ENCODE assay signal across 24 cellular contexts in genomic region chr9:135252980-135253304, GRCh38.
DNase-seq lines count a peak whose midpoint lies in the region; FAIRE-seq and TF ChIP-seq lines count a peak whose summit lies in the region.
"Had no signal": no experiment of that assay in that cellular context is flagged by ENCODE, and none has a peak within 500 bp of the region (broad histone marks: within the 10 kb centered on the region; RNA-seq: fewer than 3 reads in every experiment).

No MANE protein-coding gene starts in this region.

- peak overlapping the region; percentile 89 for H3K14ac ChIP-seq in neuronal stem cell (ENCODE audit: low read length)

- H3K27ac ChIP-seq in astrocyte (ENCODE audit: low read depth, low read length) (no peak overlapping the region), neuronal stem cell (replicated peaks; ENCODE audit: low read length) (no peak overlapping the region)
- H3K27ac ChIP-seq: body of pancreas, esophagus squamous epithelium, foreskin keratinocyte, heart right ventricle, lower lobe of right lung, thyroid gland had no signal

- peak overlapping the region; percentile 92 for H4K8ac ChIP-seq in neuronal stem cell (ENCODE audit: low read depth, low read length)

- no peak overlapping the region for H3K4me2 ChIP-seq in astrocyte (ENCODE audit: low read length)
- H3K4me2 ChIP-seq in neuronal stem cell (ENCODE audit: insufficient read depth, low read length, poor library complexity, severe bottlenecking) = no peak overlapping the region

- no peak overlapping the region for H3K4ac ChIP-seq in neuronal stem cell (ENCODE audit: low read length)

- H3K4me3 Mint-ChIP-seq in astrocyte (ENCODE audit: unreplicated experiment) = no peak overlapping the region
- H3K4me3 Mint-ChIP-seq: activated CD4-positive, alpha-beta memory T cell treated with anti-CD3 and anti-CD28 coated beads, Interleukin-2, amount 10 ng/mL, durations not matched to agents 7 days and 5 days; activated naive CD4-positive, alpha-beta T cell treated with anti-CD3 and anti-CD28 coated beads for 36 hours; CD8-positive, alpha-beta T cell; naive thymus-derived CD8-positive, alpha-beta T cell had no signal

- H2BK120ac ChIP-seq in neuronal stem cell (ENCODE audit: low read depth, low read length) = no peak overlapping the region

- no peak overlapping the region for H3K9ac ChIP-seq in astrocyte (ENCODE audit: low read length)
- peak overlapping the region; percentile 77 for H3K9ac ChIP-seq in neuronal stem cell (ENCODE audit: low read depth, low read length, poor library complexity)

- no peaks in the 10 kb centered on the region for H3K79me1 ChIP-seq in neuronal stem cell (ENCODE audit: low read depth, low read length)

- no peaks in the 10 kb centered on the region for H3K9me3 ChIP-seq in astrocyte (ENCODE audit: insufficient read depth, low read depth, low read length)
- peaks cover 0 to 4% of the 10 kb centered on the region in 2 donors for H3K9me3 ChIP-seq in neuronal stem cell (replicated peaks in 1 of 2; ENCODE audit: control insufficient read depth in 2 of 2, insufficient read depth in 1 of 2, low read depth in 1 of 2, low read length in 2 of 2)
- H3K9me3 ChIP-seq: body of pancreas, esophagus squamous epithelium, heart right ventricle, lower lobe of right lung, thyroid gland had no signal

- peak overlapping the region; percentile 82 for H2AK5ac ChIP-seq in neuronal stem cell (ENCODE audit: low read depth, low read length)

- peaks cover 2% of the 10 kb centered on the region for H3K4me1 Mint-ChIP-seq in astrocyte (ENCODE audit: low read depth, unreplicated experiment)
- H3K4me1 Mint-ChIP-seq: activated CD4-positive, alpha-beta memory T cell treated with anti-CD3 and anti-CD28 coated beads, Interleukin-2, amount 10 ng/mL, durations not matched to agents 7 days and 5 days had no signal

- no peaks in the 10 kb centered on the region for H3K27me3 ChIP-seq in astrocyte (ENCODE audit: insufficient read depth, low read length)
- peaks cover 0 to 25% (median 3%) of the 10 kb centered on the region in 3 experiments for H3K27me3 ChIP-seq in neuronal stem cell (ENCODE audit: control insufficient read depth in 3 of 3, insufficient read depth in 3 of 3, low read depth in 1 of 3, low read length in 3 of 3)
- H3K27me3 ChIP-seq: body of pancreas, foreskin keratinocyte, thyroid gland had no signal

- peak overlapping the region; percentile 97 for H2BK15ac ChIP-seq in neuronal stem cell (ENCODE audit: low read length)

- no peak overlapping the region for H4K91ac ChIP-seq in neuronal stem cell (ENCODE audit: low read depth, low read length, poor library complexity)

- WGBS in neuronal stem cell (ENCODE audit: extremely low coverage in 2 of 2, insufficient read length in 2 of 2, insufficient replicate concordance in 1 of 2), 2 donors = no CpG with 5 or more reads among the region's 9 CpGs

- peak overlapping the region; percentile 77 for H3K27ac Mint-ChIP-seq in astrocyte (ENCODE audit: unreplicated experiment)
- H3K27ac Mint-ChIP-seq: activated CD4-positive, alpha-beta memory T cell treated with anti-CD3 and anti-CD28 coated beads, Interleukin-2, amount 10 ng/mL, durations not matched to agents 7 days and 5 days; activated naive CD4-positive, alpha-beta T cell treated with anti-CD3 and anti-CD28 coated beads for 36 hours; CD8-positive, alpha-beta T cell; naive thymus-derived CD8-positive, alpha-beta T cell had no signal

- H3K79me2 ChIP-seq in astrocyte (ENCODE audit: insufficient read depth, low read length) = no peaks in the 10 kb centered on the region

- TF ChIP-seq POLR2A in H54 (IDR thresholded peaks at IDR 0.05; ENCODE audit: low read depth, low read length) = no peak

- H3K36me3 ChIP-seq in astrocyte (ENCODE audit: insufficient read depth, low read length) (no peaks in the 10 kb centered on the region), neuronal stem cell (replicated peaks in 1 of 2; ENCODE audit: control insufficient read depth in 2 of 2, insufficient read depth in 2 of 2, low read length in 2 of 2) (no peaks in the 10 kb centered on the region)
- H3K36me3 ChIP-seq: esophagus squamous epithelium, heart right ventricle, lower lobe of right lung, thyroid gland had no signal

- no peak overlapping the region for H2BK5ac ChIP-seq in neuronal stem cell (ENCODE audit: low read length)

- H3K36me3 Mint-ChIP-seq in astrocyte (ENCODE audit: low read depth, unreplicated experiment) = no peaks in the 10 kb centered on the region
- H3K36me3 Mint-ChIP-seq: CD8-positive, alpha-beta T cell; naive thymus-derived CD8-positive, alpha-beta T cell had no signal

- H4K20me1 ChIP-seq in astrocyte (ENCODE audit: insufficient read depth, low read length) = no peaks in the 10 kb centered on the region

- no peak overlapping the region for H3K4me3 ChIP-seq in astrocyte (ENCODE audit: insufficient read depth, low read depth, low read length)
- no peak overlapping the region for H3K4me3 ChIP-seq in neuronal stem cell (ENCODE audit: low read length in 2 of 2)
- H3K4me3 ChIP-seq: body of pancreas, esophagus squamous epithelium, heart right ventricle, lower lobe of right lung, thyroid gland had no signal

- FAIRE-seq in H54 (lab: Jason Lieb, UNC) = no peak
- FAIRE-seq in astrocyte (lab: Jason Lieb, UNC) = no peak

- peak; percentile 38 for DNase-seq in AG20443 (ENCODE audit: low spot score)
- peak; percentile 61 for DNase-seq in H54 (ENCODE audit: insufficient read length, low spot score)
- DNase-seq in astrocyte (ENCODE audit: low read depth) = no peak
- DNase-seq in neuronal stem cell (ENCODE audit: low spot score) = no peak
- DNase-seq in NCI-H2107 (lab: John Stamatoyannopoulos, UW) = no peak
- DNase-seq in hepatic stellate cell (ENCODE audit: low spot score) = no peak
- no peak for DNase-seq in activated CD8-positive, alpha-beta memory T cell treated with anti-CD3 and anti-CD28 coated beads for 24 hours
- DNase-seq in GM19238 (ENCODE audit: insufficient read length, low spot score) = no peak
- DNase-seq: activated CD4-positive, alpha-beta memory T cell treated with anti-CD3 and anti-CD28 coated beads, Interleukin-2, amount 10 ng/mL, durations not matched to agents 7 days and 5 days; activated naive CD4-positive, alpha-beta T cell treated with anti-CD3 and anti-CD28 coated beads for 36 hours; body of pancreas; esophagus squamous epithelium; foreskin keratinocyte; heart right ventricle; kidney glomerular epithelial cell; NCI-H1105; NCI-H187 treated with DMSO at 0.1 percent for 48 hours; NCI-H526; PC-3; stimulated activated CD4-positive, alpha-beta T cell treated with anti-CD3 and anti-CD28 coated beads, Interleukin-2, amount 100 ng/mL, for 24 hours; thyroid gland had no signal

- H3K9me3 Mint-ChIP-seq in astrocyte (ENCODE audit: unreplicated experiment) = no peaks in the 10 kb centered on the region
- H3K9me3 Mint-ChIP-seq: activated CD4-positive, alpha-beta memory T cell treated with anti-CD3 and anti-CD28 coated beads, Interleukin-2, amount 10 ng/mL, durations not matched to agents 7 days and 5 days; activated naive CD4-positive, alpha-beta T cell treated with anti-CD3 and anti-CD28 coated beads for 36 hours; CD8-positive, alpha-beta T cell; naive thymus-derived CD8-positive, alpha-beta T cell had no signal

- H3K27me3 Mint-ChIP-seq in astrocyte (ENCODE audit: low read depth, unreplicated experiment) = peaks cover 14% of the 10 kb centered on the region
- H3K27me3 Mint-ChIP-seq: activated CD4-positive, alpha-beta memory T cell treated with anti-CD3 and anti-CD28 coated beads, Interleukin-2, amount 10 ng/mL, durations not matched to agents 7 days and 5 days had no signal

- H3K23ac ChIP-seq in neuronal stem cell (ENCODE audit: low read depth, low read length, poor library complexity) = no peak overlapping the region

- H2AFZ ChIP-seq in astrocyte (ENCODE audit: low read depth, low read length) (no peak overlapping the region), neuronal stem cell (ENCODE audit: low read length) (peak overlapping the region; percentile 22)

- no peak for TF ChIP-seq CTCF in astrocyte (IDR thresholded peaks at IDR 0.05; ENCODE audit: insufficient read depth, low read depth, low read length)

- H3K4me1 ChIP-seq in astrocyte (ENCODE audit: insufficient read depth, low read length) (no peaks in the 10 kb centered on the region), neuronal stem cell (ENCODE audit: control insufficient read depth in 2 of 2, insufficient read depth in 1 of 2, low read depth in 1 of 2, low read length in 2 of 2) (peaks cover 0 to 28% of the 10 kb centered on the region in 2 donors)
- H3K4me1 ChIP-seq: body of pancreas, esophagus squamous epithelium, foreskin keratinocyte, lower lobe of right lung, thyroid gland had no signal

- H3K18ac ChIP-seq in neuronal stem cell (ENCODE audit: low read length) = peak overlapping the region; percentile 96

- H2BK12ac ChIP-seq in neuronal stem cell (ENCODE audit: low read length) = peak overlapping the region; percentile 98

Comparison
In these comparisons a context has a peak if more than half of its experiments do, and no peak if none do; other contexts are left out.
1. DNase-seq: peak in AG20443 (single experiment) and H54 (single experiment); none in astrocyte (single experiment), neuronal stem cell (single experiment), NCI-H2107 (single experiment), hepatic stellate cell (single experiment), activated CD8-positive, alpha-beta memory T cell treated with anti-CD3 and anti-CD28 coated beads for 24 hours (single experiment) and GM19238 (single experiment).